In genomic region chr1:47388548-47389238, GRCh38 we compare ENCODE assay signal across 10 cellular contexts. TPM values are rescaled to one million over a fixed set of nuclear protein-coding genes. Genes with fewer than 3 reads are reported as not detected.
DNase-seq lines count a peak whose midpoint lies in the region; ATAC-seq, FAIRE-seq and TF ChIP-seq lines count a peak whose summit lies in the region.
"Had no signal": no experiment of that assay in that cellular context is flagged by ENCODE, and none has a peak within 500 bp of the region (broad histone marks: within the 10 kb centered on the region; RNA-seq: fewer than 3 reads in every experiment).

No MANE protein-coding gene starts in this region.

- TF ChIP-seq CTCF in C4-2B (conservative IDR thresholded peaks at IDR 0.05) (peak; percentile 91), Peyer's patch (IDR thresholded peaks at IDR 0.05) (peak in 4 of 6 experiments; percentile 59 to 83 (median 80)), heart left ventricle (IDR thresholded peaks at IDR 0.05) (peak; percentile 50 to 70 (median 62)), prostate gland (IDR thresholded peaks at IDR 0.05) (peak; percentile 7 to 76 (median 59))

- peak; percentile 54 for ATAC-seq in GM19025 (IDR thresholded peaks at IDR 0.05; ENCODE audit: low read depth, unreplicated experiment)
- ATAC-seq in heart left ventricle, result peak; percentile 21 to 77 (median 70)
- no peak for ATAC-seq in HG03025 (IDR thresholded peaks at IDR 0.05; ENCODE audit: low FRiP score, unreplicated experiment)

- H3K9me3 Mint-ChIP-seq in activated naive CD4-positive, alpha-beta T cell treated with anti-CD3 and anti-CD28 coated beads, Interleukin-2, amount 10 ng/mL, durations not matched to agents 7 days and 5 days, result no peaks in the 10 kb centered on the region
- H3K9me3 Mint-ChIP-seq: IgD-negative memory B cell had no signal

- peaks cover 17% of the 10 kb centered on the region for H3K27me3 Mint-ChIP-seq in activated naive CD4-positive, alpha-beta T cell treated with anti-CD3 and anti-CD28 coated beads, Interleukin-2, amount 10 ng/mL, durations not matched to agents 7 days and 5 days

- TF ChIP-seq POLR2A in Peyer's patch (IDR thresholded peaks at IDR 0.05) (no peak), heart left ventricle (IDR thresholded peaks at IDR 0.05) (no peak), prostate gland (IDR thresholded peaks at IDR 0.05) (no peak)

- no peak overlapping the region for H3K27ac Mint-ChIP-seq in activated naive CD4-positive, alpha-beta T cell treated with anti-CD3 and anti-CD28 coated beads, Interleukin-2, amount 10 ng/mL, durations not matched to agents 7 days and 5 days
- H3K27ac Mint-ChIP-seq: IgD-negative memory B cell had no signal

- intact Hi-C loops in heart left ventricle (cut with DNase I) (loop anchor here in 5 of 10 donors (5.0 kb wide), 3 partner anchors 324 to 644 kb away; no protein-coding TSS in a partner anchor), prostate gland (cut with DNase I) (no loop called here)

- DNase-seq in HTR-8/SVneo (ENCODE audit: insufficient read length, low spot score) (peak; percentile 69), Peyer's patch (peak; percentile 20 to 79 (median 77)), heart left ventricle (peak in 4 of 5 donors; percentile 30 to 60 (median 41)), prostate gland (ENCODE audit: low spot score) (peak; percentile 39)
- DNase-seq in activated naive CD4-positive, alpha-beta T cell treated with anti-CD3 and anti-CD28 coated beads, Interleukin-2, amount 10 ng/mL, durations not matched to agents 7 days and 5 days, result peak; percentile 65

- peaks cover 2% of the 10 kb centered on the region for H3K36me3 Mint-ChIP-seq in activated naive CD4-positive, alpha-beta T cell treated with anti-CD3 and anti-CD28 coated beads, Interleukin-2, amount 10 ng/mL, durations not matched to agents 7 days and 5 days

- WGBS in heart left ventricle, 4 donors, result 26 to 31% (median 28%) methylated on average over 7 of the region's 7 CpGs
- 24% methylated on average over 7 of the region's 7 CpGs for WGBS in prostate gland

- no peak overlapping the region for H3K27ac ChIP-seq in C4-2B
- no peak overlapping the region for H3K27ac ChIP-seq in Peyer's patch
- H3K27ac ChIP-seq in heart left ventricle, result no peak overlapping the region
- H3K27ac ChIP-seq in prostate gland, result no peak overlapping the region

- peak; percentile 16 for FAIRE-seq in HTR-8/SVneo (lab: Jason Lieb, UNC)

- no peaks in the 10 kb centered on the region for H3K27me3 ChIP-seq in Peyer's patch
- peaks cover 0 to 11% (median 0%) of the 10 kb centered on the region in 9 donors for H3K27me3 ChIP-seq in heart left ventricle
- no peaks in the 10 kb centered on the region for H3K27me3 ChIP-seq in prostate gland (replicated peaks; ENCODE audit: insufficient read depth)

- H3K36me3 ChIP-seq in Peyer's patch, result peaks cover 0 to 1% (median 0%) of the 10 kb centered on the region in 3 donors
- H3K36me3 ChIP-seq in heart left ventricle, result peaks cover 0 to 2% (median 0%) of the 10 kb centered on the region in 9 donors
- H3K36me3 ChIP-seq in prostate gland, result no peaks in the 10 kb centered on the region

- CTCF ChIA-PET in activated naive CD4-positive, alpha-beta T cell treated with anti-CD3 and anti-CD28 coated beads, Interleukin-2, amount 10 ng/mL, durations not matched to agents 7 days and 5 days (lab: Charles Lee), result interaction anchor here (0.8 to 4.7 kb wide), 14 partner anchors 11 to 338 kb away, joined by 3 to 40 read pairs (median 4); partner anchors contain the start of gene FOXD2

- no peaks in the 10 kb centered on the region for H3K9me3 ChIP-seq in Peyer's patch
- H3K9me3 ChIP-seq in heart left ventricle, result no peaks in the 10 kb centered on the region
- no peaks in the 10 kb centered on the region for H3K9me3 ChIP-seq in prostate gland

- H3K4me3 ChIP-seq in Peyer's patch (no peak overlapping the region), heart left ventricle (no peak overlapping the region), prostate gland (no peak overlapping the region)

- H3K4me1 ChIP-seq in Peyer's patch (peaks cover 0 to 6% (median 0%) of the 10 kb centered on the region in 4 donors), heart left ventricle (peaks cover 0 to 10% (median 0%) of the 10 kb centered on the region in 12 donors), prostate gland (replicated peaks) (peaks cover 4% of the 10 kb centered on the region)

- H3K4me1 Mint-ChIP-seq in activated naive CD4-positive, alpha-beta T cell treated with anti-CD3 and anti-CD28 coated beads, Interleukin-2, amount 10 ng/mL, durations not matched to agents 7 days and 5 days, result no peaks in the 10 kb centered on the region

- no peak overlapping the region for H3K4me3 Mint-ChIP-seq in activated naive CD4-positive, alpha-beta T cell treated with anti-CD3 and anti-CD28 coated beads, Interleukin-2, amount 10 ng/mL, durations not matched to agents 7 days and 5 days
- H3K4me3 Mint-ChIP-seq: IgD-negative memory B cell had no signal

RNA-seq across cellular contexts. Expression of gene FOXE3, which starts 27.4 kb away (rescaled TPM):
- total RNA-seq in Peyer's patch (not detected), heart left ventricle (not detected), prostate gland (under 1 TPM in 1 of 2 donors, not detected in 1; 0.28 TPM)
- not detected for polyA plus RNA-seq in heart left ventricle
- total RNA-seq: skeletal muscle tissue had no signal
- polyA plus RNA-seq: IgD-negative memory B cell had no signal

RNA-seq across cellular contexts. Expression of gene FOXD2, which starts 49.2 kb away (rescaled TPM):
- total RNA-seq in Peyer's patch (1 to 10 TPM in 3 of 4 donors, not detected in 1; 1.1 to 1.5 (median 1.3) TPM), heart left ventricle (under 1 TPM in 5 of 9 donors, not detected in 4; 0.05 to 0.14 (median 0.12) TPM), prostate gland (1 to 10 TPM; 1.2 to 1.8 TPM)
- polyA plus RNA-seq in heart left ventricle, result under 1 TPM; 0.01 to 0.04 TPM

RNA-seq across cellular contexts. Expression of gene CMPK1, which starts 55.1 kb away (rescaled TPM):
- total RNA-seq in Peyer's patch (100 to 1,000 TPM in 3 of 4 donors, 10 to 100 TPM in 1; 80.0 to 204 (median 111) TPM), heart left ventricle (10 to 100 TPM; 42.3 to 88.7 (median 73.0) TPM), prostate gland (100 to 1,000 TPM in 1 of 2 donors, 10 to 100 TPM in 1; 54.9 to 152 TPM)
- 10 to 100 TPM; 37.0 to 68.4 TPM for polyA plus RNA-seq in heart left ventricle
